Comparison of ENCODE assay signal across 7 cellular contexts in genomic region chr1:206557636-206558473, GRCh38. TPM values are rescaled to one million over a fixed set of nuclear protein-coding genes. Genes with fewer than 3 reads are reported as not detected.
DNase-seq lines count a peak whose midpoint lies in the region; ATAC-seq, FAIRE-seq and TF ChIP-seq lines count a peak whose summit lies in the region.

No MANE protein-coding gene starts in this region.

- intact Hi-C loops in lower leg skin (cut with DNase I; ENCODE audit: low total_unique reads) = no loop called here
- intact Hi-C loops in thyroid gland (cut with DNase I) = no loop called here

- in situ Hi-C loops in astrocyte of the spinal cord (cut with HindIII; ENCODE audit: low sequenced_read_pairs) = no loop called here

- TF ChIP-seq POLR2A in lower leg skin (IDR thresholded peaks at IDR 0.05) = no peak
- TF ChIP-seq POLR2A in thyroid gland (IDR thresholded peaks at IDR 0.05) = no peak

- no peak for ATAC-seq in omental fat pad (ENCODE audit: low FRiP score)
- no peak for ATAC-seq in GM21619 (IDR thresholded peaks at IDR 0.05; ENCODE audit: unreplicated experiment)

- no peak for DNase-seq in GM18507 (ENCODE audit: extremely low spot score, insufficient read length, low read depth)
- DNase-seq in NCI-H69 (lab: John Stamatoyannopoulos, UW) = peak; percentile 45
- no peak for DNase-seq in astrocyte of the spinal cord (ENCODE audit: low read depth, low spot score)
- DNase-seq in lower leg skin (ENCODE audit: low spot score in 2 of 2) = no peak
- DNase-seq in thyroid gland = peak; percentile 32 to 37
- no peak for DNase-seq in omental fat pad (ENCODE audit: low spot score)

- H3K36me3 ChIP-seq in thyroid gland = no peaks in the 10 kb centered on the region

- H3K9me3 ChIP-seq in thyroid gland = no peaks in the 10 kb centered on the region

- peaks cover 23 to 53% of the 10 kb centered on the region in 2 donors for H3K4me1 ChIP-seq in thyroid gland

- H3K27ac ChIP-seq in thyroid gland = peak overlapping the region in 2 of 3 donors; percentile 3 to 22

- H3K4me3 ChIP-seq in astrocyte of the spinal cord (ENCODE audit: low read depth, low read length) (peak overlapping the region; percentile 37), lower leg skin (ENCODE audit: low read depth, poor library complexity, severe bottlenecking) (peak overlapping the region; percentile 38), thyroid gland (replicated peaks in 1 of 3) (peak overlapping the region in 2 of 3 donors; percentile 42 to 59)

- 67 to 76% methylated on average over 13 to 14 of the region's 14 CpGs for WGBS in lower leg skin, 2 donors
- WGBS in thyroid gland, 2 donors = 55 to 68% methylated on average over 14 of the region's 14 CpGs

- FAIRE-seq in GM18507 (lab: Jason Lieb, UNC) = peak; percentile 75

- no peaks in the 10 kb centered on the region for H3K27me3 ChIP-seq in thyroid gland

- no peak for TF ChIP-seq CTCF in astrocyte of the spinal cord (IDR thresholded peaks at IDR 0.05; ENCODE audit: low read depth, low read length)
- no peak for TF ChIP-seq CTCF in lower leg skin (IDR thresholded peaks at IDR 0.05)
- TF ChIP-seq CTCF in thyroid gland (IDR thresholded peaks at IDR 0.05) = no peak
- TF ChIP-seq CTCF in omental fat pad (IDR thresholded peaks at IDR 0.05) = no peak

RNA-seq across cellular contexts. Expression of gene RASSF5, which starts 50.5 kb away (rescaled TPM):
- total RNA-seq in lower leg skin = 100 to 1,000 TPM in 1 of 4 donors, 10 to 100 TPM in 3; 81.3 to 102 (median 86.1) TPM
- total RNA-seq in thyroid gland = 10 to 100 TPM; 14.0 to 16.4 (median 14.5) TPM
- total RNA-seq in omental fat pad = 10 to 100 TPM in 3 of 4 donors, 1 to 10 TPM in 1; 9.7 to 16.1 (median 10.8) TPM

RNA-seq across cellular contexts. Expression of gene EIF2D, which starts 54.4 kb away (rescaled TPM):
- 10 to 100 TPM; 39.7 to 57.3 (median 53.1) TPM for total RNA-seq in lower leg skin
- 10 to 100 TPM; 52.9 to 62.1 (median 57.0) TPM for total RNA-seq in thyroid gland
- 10 to 100 TPM; 38.4 to 55.8 (median 50.4) TPM for total RNA-seq in omental fat pad

Comparison
In these comparisons a context has a peak if more than half of its experiments do, and no peak if none do; other contexts are left out.
1. DNase-seq: peak in NCI-H69 (single experiment) and thyroid gland (2 of 2); none in GM18507 (single experiment), astrocyte of the spinal cord (single experiment), lower leg skin (0 of 2) and omental fat pad (single experiment).
2. RNA of gene RASSF5, which starts 50.5 kb away (total RNA-seq): 81.3 to 102 TPM in lower leg skin; 14.0 to 16.4 TPM in thyroid gland and 9.7 to 16.1 TPM in omental fat pad; every median in the first group is over 4 times any median in the second.
3. Peak in every context shown above with its lines, with median percentiles within 50 percentile points of each other: H3K4me3 ChIP-seq.